21 cellular contexts compared by ENCODE assay signal in genomic region chrX:153771261-153771681, GRCh38. TPM values are rescaled to one million over a fixed set of nuclear protein-coding genes. Genes with fewer than 3 reads are reported as not detected.
A peak's percentile ranks its signal among the peaks of the same experiment; 100 is the strongest.
DNase-seq lines count a peak whose midpoint lies in the region; ATAC-seq, FAIRE-seq and TF ChIP-seq lines count a peak whose summit lies in the region.
"Had no signal": no experiment of that assay in that cellular context is flagged by ENCODE, and none has a peak within 500 bp of the region (broad histone marks: within the 10 kb centered on the region; RNA-seq: fewer than 3 reads in every experiment).

No MANE protein-coding gene starts in this region.

- WGBS in SK-N-SH (ENCODE audit: low lambda C conversion rate): 41% methylated on average over 3 of the region's 14 CpGs
- no CpG with 5 or more reads among the region's 14 CpGs for WGBS in neuronal stem cell (ENCODE audit: extremely low coverage in 2 of 2, insufficient read length in 2 of 2, insufficient replicate concordance in 1 of 2), 2 donors

- no peak overlapping the region for H4K8ac ChIP-seq in neuronal stem cell (ENCODE audit: low read depth, low read length)

- POLR2A ChIA-PET in SK-N-SH (lab: Yijun Ruan, JAX): no interaction called here
- POLR2A ChIA-PET in GM10248 (lab: Yijun Ruan, JAX): no interaction called here

- no peak overlapping the region for H3K9ac ChIP-seq in SK-N-SH
- no peak overlapping the region for H3K9ac ChIP-seq in neuronal stem cell (ENCODE audit: low read depth, low read length, poor library complexity)
- H3K9ac ChIP-seq: KMS-11 had no signal

- peaks cover 0 to 5% of the 10 kb centered on the region in 2 experiments; a peak in 1 of 4 replicates for H3K4me1 ChIP-seq in SK-N-SH (ENCODE audit: control insufficient read depth in 1 of 2, insufficient read depth in 2 of 2, low read depth in 1 of 2, low read length in 1 of 2)
- peaks cover 3 to 5% of the 10 kb centered on the region in 2 donors for H3K4me1 ChIP-seq in neuronal stem cell (ENCODE audit: control insufficient read depth in 2 of 2, insufficient read depth in 1 of 2, low read depth in 1 of 2, low read length in 2 of 2)
- H3K4me1 ChIP-seq in left lung: no peaks in the 10 kb centered on the region

- no peaks in the 10 kb centered on the region for H3K27me3 ChIP-seq in SK-N-SH (ENCODE audit: insufficient read depth)
- H3K27me3 ChIP-seq in neuronal stem cell (ENCODE audit: control insufficient read depth in 3 of 3, insufficient read depth in 3 of 3, low read depth in 1 of 3, low read length in 3 of 3): no peaks in the 10 kb centered on the region
- H3K27me3 ChIP-seq in left lung: no peaks in the 10 kb centered on the region

- H3K9me2 ChIP-seq in SK-N-SH: no peaks in the 10 kb centered on the region

- no peaks in the 10 kb centered on the region for H3K79me2 ChIP-seq in SK-N-SH (ENCODE audit: insufficient read depth)

- TF ChIP-seq RAD21 in SK-N-SH (IDR thresholded peaks at IDR 0.05; ENCODE audit: low read length): no peak

- intact Hi-C loops in left lung (cut with DNase I): no loop called here

- no peak overlapping the region for H2BK12ac ChIP-seq in neuronal stem cell (ENCODE audit: low read length)

- H3K14ac ChIP-seq in neuronal stem cell (ENCODE audit: low read length): no peak overlapping the region

- H3K4me2 ChIP-seq in SK-N-SH: no peak overlapping the region
- no peak overlapping the region for H3K4me2 ChIP-seq in neuronal stem cell (ENCODE audit: insufficient read depth, low read length, poor library complexity, severe bottlenecking)
- H3K4me2 ChIP-seq: KMS-11 had no signal

- peak; percentile 34 for DNase-seq in SK-N-SH
- peak; percentile 58 for DNase-seq in 8988T
- peak; percentile 4 for DNase-seq in HuH-7.5 (ENCODE audit: low spot score)
- DNase-seq in neuronal stem cell (ENCODE audit: low spot score): no peak
- DNase-seq in RCC 7860 (ENCODE audit: low spot score): no peak
- no peak for DNase-seq in left lung
- DNase-seq in GM10248 (ENCODE audit: extremely low spot score): no peak
- DNase-seq: DMS79 treated with DMSO at 0.1 percent for 48 hours, GOT3, MV-4-11, NCI-H187, NCI-H2107, NCI-H2227 treated with DMSO at 0.1 percent for 48 hours, NCI-H510A treated with DMSO at 0.1 percent for 48 hours, NCI-H774, OCI-M1, SHP77 treated with DMSO at 0.1 percent for 48 hours had no signal

- no peaks in the 10 kb centered on the region for H3F3A ChIP-seq in SK-N-SH (replicated peaks; ENCODE audit: insufficient read depth)

- H3K4ac ChIP-seq in neuronal stem cell (ENCODE audit: low read length): no peak overlapping the region

- no peak overlapping the region for H2BK5ac ChIP-seq in neuronal stem cell (ENCODE audit: low read length)

- no peak overlapping the region for H4K91ac ChIP-seq in neuronal stem cell (ENCODE audit: low read depth, low read length, poor library complexity)

- ATAC-seq in SK-N-SH treated with all-trans-retinoic acid at 6 μM for 48 hours (no peak), left lung (no peak)

- no peak overlapping the region for H3K23ac ChIP-seq in neuronal stem cell (ENCODE audit: low read depth, low read length, poor library complexity)

- no peak overlapping the region for H2AK5ac ChIP-seq in neuronal stem cell (ENCODE audit: low read depth, low read length)

- H3K36me3 ChIP-seq in SK-N-SH (replicated peaks in 1 of 2; ENCODE audit: control insufficient read depth in 1 of 2, insufficient read depth in 2 of 2, low read length in 1 of 2) (peaks cover 0 to 4% of the 10 kb centered on the region in 2 experiments), neuronal stem cell (replicated peaks in 1 of 2; ENCODE audit: control insufficient read depth in 2 of 2, insufficient read depth in 2 of 2, low read length in 2 of 2) (no peaks in the 10 kb centered on the region), left lung (no peaks in the 10 kb centered on the region)

- no peaks in the 10 kb centered on the region for H3K79me1 ChIP-seq in neuronal stem cell (ENCODE audit: low read depth, low read length)

- no peak overlapping the region for H2BK15ac ChIP-seq in neuronal stem cell (ENCODE audit: low read length)

- CTCF ChIA-PET in SK-N-SH (lab: Yijun Ruan, JAX) (no interaction called here), GM10248 (lab: Yijun Ruan, JAX) (no interaction called here)

- TF ChIP-seq CTCF in SK-N-SH (IDR thresholded peaks at IDR 0.05): no peak
- no peak for TF ChIP-seq CTCF in left lung (IDR thresholded peaks at IDR 0.05)
- no peak for TF ChIP-seq CTCF in GM10248 (IDR thresholded peaks at IDR 0.05; ENCODE audit: control extremely low read depth, extremely low read depth, low read depth, missing control alignments)

- H3K4me3 ChIP-seq in SK-N-SH (ENCODE audit: low read depth in 2 of 2, low read length in 1 of 2) (no peak overlapping the region), neuronal stem cell (ENCODE audit: low read length in 2 of 2) (no peak overlapping the region), left lung (no peak overlapping the region)

- no peaks in the 10 kb centered on the region for H3K9me3 ChIP-seq in SK-N-SH
- no peaks in the 10 kb centered on the region for H3K9me3 ChIP-seq in neuronal stem cell (replicated peaks in 1 of 2; ENCODE audit: control insufficient read depth in 2 of 2, insufficient read depth in 1 of 2, low read depth in 1 of 2, low read length in 2 of 2)
- H3K9me3 ChIP-seq in left lung: no peaks in the 10 kb centered on the region

- no peak for TF ChIP-seq EP300 in SK-N-SH (IDR thresholded peaks at IDR 0.05; ENCODE audit: borderline replicate concordance in 1 of 2, low read depth in 1 of 2, low read length in 1 of 2)

- H2AFZ ChIP-seq in SK-N-SH (ENCODE audit: low read depth): no peak overlapping the region
- H2AFZ ChIP-seq in neuronal stem cell (ENCODE audit: low read length): no peak overlapping the region

- H4K20me1 ChIP-seq in SK-N-SH (ENCODE audit: insufficient read depth): 0 out of 2 replicates have a peak, but pooled peaks cover 6% of the 10 kb centered on the region

- no peak for FAIRE-seq in RCC 7860 (lab: Jason Lieb, UNC)

- H3K27ac ChIP-seq in SK-N-SH (ENCODE audit: low read depth in 2 of 2, low read length in 1 of 2): no peak overlapping the region
- no peak overlapping the region for H3K27ac ChIP-seq in neuronal stem cell (replicated peaks; ENCODE audit: low read length)
- no peak overlapping the region for H3K27ac ChIP-seq in left lung
- H3K27ac ChIP-seq: 22Rv1, KMS-11 had no signal

- H2BK120ac ChIP-seq in neuronal stem cell (ENCODE audit: low read depth, low read length): no peak overlapping the region

- H3K18ac ChIP-seq in neuronal stem cell (ENCODE audit: low read length): peak overlapping the region; percentile 28

TF ChIP-seq in SK-N-SH, 30 proteins besides CTCF, POLR2A, EP300 and RAD21 (continues in another document):
- no peak for TF ChIP-seq FOSL2 (IDR thresholded peaks at IDR 0.05; ENCODE audit: borderline replicate concordance, low read depth)
- TF ChIP-seq RXRA (IDR thresholded peaks at IDR 0.05; ENCODE audit: borderline replicate concordance, low read depth): no peak
- TF ChIP-seq TAF1 (IDR thresholded peaks at IDR 0.05; ENCODE audit: borderline replicate concordance, low read depth, low read length): no peak
- no peak for TF ChIP-seq YY1 (IDR thresholded peaks at IDR 0.05; ENCODE audit: low read depth)
- TF ChIP-seq, protein P1, sequence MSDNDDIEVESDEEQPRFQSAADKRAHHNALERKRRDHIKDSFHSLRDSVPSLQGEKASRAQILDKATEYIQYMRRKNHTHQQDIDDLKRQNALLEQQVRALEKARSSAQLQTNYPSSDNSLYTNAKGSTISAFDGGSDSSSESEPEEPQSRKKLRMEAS (IDR thresholded peaks at IDR 0.05; ENCODE audit: low read depth): no peak
- TF ChIP-seq RFX5 (IDR thresholded peaks at IDR 0.05; ENCODE audit: low read length): no peak
- no peak for TF ChIP-seq JUND (IDR thresholded peaks at IDR 0.05)

TF ChIP-seq in SK-N-SH treated with all-trans-retinoic acid at 6 μM for 48 hours, 23 proteins besides CTCF, POLR2A, EP300 and RAD21 (continues in another document):
- TF ChIP-seq, protein P2, sequence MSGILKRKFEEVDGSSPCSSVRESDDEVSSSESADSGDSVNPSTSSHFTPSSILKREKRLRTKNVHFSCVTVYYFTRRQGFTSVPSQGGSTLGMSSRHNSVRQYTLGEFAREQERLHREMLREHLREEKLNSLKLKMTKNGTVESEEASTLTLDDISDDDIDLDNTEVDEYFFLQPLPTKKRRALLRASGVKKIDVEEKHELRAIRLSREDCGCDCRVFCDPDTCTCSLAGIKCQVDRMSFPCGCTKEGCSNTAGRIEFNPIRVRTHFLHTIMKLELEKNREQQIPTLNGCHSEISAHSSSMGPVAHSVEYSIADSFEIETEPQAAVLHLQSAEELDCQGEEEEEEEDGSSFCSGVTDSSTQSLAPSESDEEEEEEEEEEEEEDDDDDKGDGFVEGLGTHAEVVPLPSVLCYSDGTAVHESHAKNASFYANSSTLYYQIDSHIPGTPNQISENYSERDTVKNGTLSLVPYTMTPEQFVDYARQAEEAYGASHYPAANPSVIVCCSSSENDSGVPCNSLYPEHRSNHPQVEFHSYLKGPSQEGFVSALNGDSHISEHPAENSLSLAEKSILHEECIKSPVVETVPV (CRISPR knock-in tag; IDR thresholded peaks at IDR 0.05): no peak

RNA-seq across cellular contexts. Expression of gene PLXNB3, which starts 7.2 kb away (rescaled TPM):
- polyA plus RNA-seq in SK-N-SH (2012; rRNA removed): 13.8 and 15.5 TPM in 2 replicates
- 4.8 and 6.1 TPM in 2 replicates for polyA plus RNA-seq in SK-N-SH (2012; cell fraction: cytosol; rRNA removed)
- 102 and 172 TPM in 2 replicates for polyA plus RNA-seq in SK-N-SH (2012; cell fraction: nucleus; rRNA removed)
- polyA plus RNA-seq in neuronal stem cell (2013, experiment 1 of 2): 0.67 TPM
- 0.64 TPM for polyA plus RNA-seq in neuronal stem cell (2013, experiment 2 of 2)
- 1 to 10 TPM; 3.0 to 3.9 TPM for total RNA-seq in left lung
- polyA plus RNA-seq: CD14-positive monocyte had no signal

RNA-seq across cellular contexts. Expression of gene SRPK3, which starts 9.6 kb away (rescaled TPM):
- polyA plus RNA-seq in SK-N-SH (2012; rRNA removed): 0.50 and 0.74 TPM in 2 replicates
- polyA plus RNA-seq in SK-N-SH (2012; cell fraction: cytosol; rRNA removed): 0.08 and 0.19 TPM in 2 replicates
- 0.80 and 1.5 TPM in 2 replicates for polyA plus RNA-seq in SK-N-SH (2012; cell fraction: nucleus; rRNA removed)
- polyA plus RNA-seq in neuronal stem cell (2013, experiment 1 of 2): not detected
- polyA plus RNA-seq in neuronal stem cell (2013, experiment 2 of 2): not detected
- under 1 TPM; 0.55 to 0.60 TPM for total RNA-seq in left lung
- polyA plus RNA-seq: CD14-positive monocyte had no signal

RNA-seq across cellular contexts. Expression of gene IDH3G, which starts 22.9 kb away (rescaled TPM):
- polyA plus RNA-seq in SK-N-SH (2012; rRNA removed): 78.0 and 107 TPM in 2 replicates
- 38.1 and 53.3 TPM in 2 replicates for polyA plus RNA-seq in SK-N-SH (2012; cell fraction: cytosol; rRNA removed)
- 212 and 213 TPM in 2 replicates for polyA plus RNA-seq in SK-N-SH (2012; cell fraction: nucleus; rRNA removed)
- 43.4 TPM for polyA plus RNA-seq in neuronal stem cell (2013, experiment 1 of 2)
- polyA plus RNA-seq in neuronal stem cell (2013, experiment 2 of 2): 43.1 TPM
- 10 to 100 TPM; 42.4 to 52.9 TPM for total RNA-seq in left lung

RNA-seq across cellular contexts. Expression of gene SSR4, which starts 23.2 kb away (rescaled TPM):
- 326 and 367 TPM in 2 replicates for polyA plus RNA-seq in SK-N-SH (2012; rRNA removed)
- 195 and 259 TPM in 2 replicates for polyA plus RNA-seq in SK-N-SH (2012; cell fraction: cytosol; rRNA removed)
- 162 and 171 TPM in 2 replicates for polyA plus RNA-seq in SK-N-SH (2012; cell fraction: nucleus; rRNA removed)
- 194 TPM for polyA plus RNA-seq in neuronal stem cell (2013, experiment 1 of 2)
- 190 TPM for polyA plus RNA-seq in neuronal stem cell (2013, experiment 2 of 2)
- 100 to 1,000 TPM; 295 to 327 TPM for total RNA-seq in left lung

RNA-seq across cellular contexts. Expression of gene ABCD1, which starts 46.6 kb away (rescaled TPM):
- 7.2 and 7.9 TPM in 2 replicates for polyA plus RNA-seq in SK-N-SH (2012; rRNA removed)
- polyA plus RNA-seq in SK-N-SH (2012; cell fraction: cytosol; rRNA removed): 2.8 and 5.4 TPM in 2 replicates
- 17.4 and 18.9 TPM in 2 replicates for polyA plus RNA-seq in SK-N-SH (2012; cell fraction: nucleus; rRNA removed)
- 4.4 TPM for polyA plus RNA-seq in neuronal stem cell (2013, experiment 1 of 2)
- 4.2 TPM for polyA plus RNA-seq in neuronal stem cell (2013, experiment 2 of 2)
- 10 to 100 TPM; 14.2 to 18.5 TPM for total RNA-seq in left lung

Comparison
In these comparisons a context has a peak if more than half of its experiments do, and no peak if none do; other contexts are left out.
1. DNase-seq: peak in SK-N-SH (single experiment), 8988T (single experiment) and HuH-7.5 (single experiment); none in neuronal stem cell (single experiment), RCC 7860 (single experiment), left lung (0 of 2) and GM10248 (single experiment).